Comparison of ENCODE assay signal across 13 cellular contexts in genomic region chr1:113255728-113256347, GRCh38.
DNase-seq lines count a peak whose midpoint lies in the region; ATAC-seq, FAIRE-seq and TF ChIP-seq lines count a peak whose summit lies in the region.
"Had no signal": no experiment of that assay in that cellular context is flagged by ENCODE, and none has a peak within 500 bp of the region (broad histone marks: within the 10 kb centered on the region; RNA-seq: fewer than 3 reads in every experiment).

No MANE protein-coding gene starts in this region.

- H4K20me1 ChIP-seq in HepG2 (ENCODE audit: insufficient read depth, low read length), result no peaks in the 10 kb centered on the region

- in situ Hi-C loops in HepG2 (cut with HindIII; ENCODE audit: extremely low pct_ligation_motif_present, low pct_unique_long_range_greater_than_20kb), result no loop called here

- intact Hi-C loops in HepG2 (cut with micrococcal nuclease; ENCODE audit: unreplicated experiment), result no loop called here
- intact Hi-C loops in stomach (cut with DNase I; ENCODE audit: low total_unique reads), result no loop called here

- no peaks in the 10 kb centered on the region for H3K9me3 Mint-ChIP-seq in WTC11
- H3K9me3 Mint-ChIP-seq: activated T-cell treated with anti-CD3 and anti-CD28 coated beads, Interleukin-2, amount 50 U/mL, for 24 hours; effector memory CD8-positive, alpha-beta T cell; naive B cell had no signal

- no peak for TF ChIP-seq RAD21 in HepG2 (CRISPR knock-in tag; IDR thresholded peaks at IDR 0.05)

- TF ChIP-seq CTCF in WTC11 (IDR thresholded peaks at IDR 0.05), result no peak
- TF ChIP-seq CTCF in HepG2 (CRISPR knock-in tag; IDR thresholded peaks at IDR 0.05), result no peak
- TF ChIP-seq CTCF in stomach (IDR thresholded peaks at IDR 0.05), result no peak

- peak overlapping the region; percentile 84 for H3K27ac Mint-ChIP-seq in WTC11
- H3K27ac Mint-ChIP-seq: activated T-cell treated with anti-CD3 and anti-CD28 coated beads, Interleukin-2, amount 50 U/mL, for 24 hours; effector memory CD8-positive, alpha-beta T cell; naive B cell had no signal

- no peak for FAIRE-seq in HepG2 (lab: Jason Lieb, UNC)

- WGBS in HepG2 (ENCODE audit: low lambda C conversion rate), result 65% methylated on average over 8 of the region's 8 CpGs
- 25 to 44% (median 32%) methylated on average over 8 of the region's 8 CpGs for WGBS in stomach, 5 donors

- TF ChIP-seq EP300 in HepG2 (IDR thresholded peaks at IDR 0.05; ENCODE audit: low read depth in 2 of 2, low read length in 2 of 2) (no peak), HepG2 (CRISPR knock-in tag; IDR thresholded peaks at IDR 0.05; ENCODE audit: borderline replicate concordance) (no peak), stomach (IDR thresholded peaks at IDR 0.05) (no peak)

- POLR2A ChIA-PET in WTC11 (lab: Charles Lee) (no interaction called here), HepG2 (lab: Yijun Ruan, JAX) (no interaction called here)

- H3K79me2 ChIP-seq in HepG2 (ENCODE audit: insufficient read depth, low read length), result no peaks in the 10 kb centered on the region

- H3K4me1 ChIP-seq in HepG2 (ENCODE audit: insufficient read depth, low read length) (peaks cover 14% of the 10 kb centered on the region), stomach (peaks cover 16 to 26% (median 19%) of the 10 kb centered on the region in 4 donors)

- H3K9ac ChIP-seq in HepG2 (ENCODE audit: insufficient read depth, low read depth, low read length), result no peak overlapping the region

- H3K4me2 ChIP-seq in HepG2 (ENCODE audit: low read depth, low read length), result no peak overlapping the region

- CTCF ChIA-PET in WTC11 (lab: Charles Lee), result interaction anchor here (1.0 to 1.9 kb wide), 4 partner anchors 10 to 115 kb away, joined by 4 to 10 read pairs (median 4); no protein-coding TSS in a partner anchor
- CTCF ChIA-PET in HepG2 (lab: Yijun Ruan, JAX; ENCODE audit: low intra/inter-chr PET ratio, low total read pairs), result no interaction called here

- H3K9me3 ChIP-seq in HepG2 (ENCODE audit: low read length) (no peaks in the 10 kb centered on the region), stomach (no peaks in the 10 kb centered on the region)

- H3K36me3 Mint-ChIP-seq in WTC11, result no peaks in the 10 kb centered on the region
- H3K36me3 Mint-ChIP-seq: naive B cell had no signal

- H3K27me3 Mint-ChIP-seq in WTC11 (ENCODE audit: low read depth), result no peaks in the 10 kb centered on the region

- H3K27ac ChIP-seq in HepG2 (ENCODE audit: extremely low read length, insufficient read depth, low read length) (no peak overlapping the region), stomach (peak overlapping the region; percentile 69 to 86 (median 81))

- H3K27me3 ChIP-seq in HepG2 (ENCODE audit: control insufficient read depth in 1 of 2, insufficient read depth in 2 of 2, low read length in 2 of 2) (peaks cover 0 to 3% of the 10 kb centered on the region in 2 experiments; a peak in 2 of 5 replicates), stomach (no peaks in the 10 kb centered on the region)

- H3K36me3 ChIP-seq in HepG2 (replicated peaks in 1 of 2; ENCODE audit: control insufficient read depth in 1 of 2, insufficient read depth in 2 of 2, low read length in 2 of 2), result no peaks in the 10 kb centered on the region
- H3K36me3 ChIP-seq in stomach, result no peaks in the 10 kb centered on the region

- ATAC-seq in WTC11, result peak; percentile 80
- no peak for ATAC-seq in HepG2
- ATAC-seq in HG03159 (IDR thresholded peaks at IDR 0.05; ENCODE audit: unreplicated experiment), result no peak
- ATAC-seq: effector memory CD8-positive, alpha-beta T cell; Right ventricle myocardium inferior had no signal

- BruUV-seq in HepG2 (replicated peaks; lab: Mats Ljungman, UMichigan), result no TSS peak

- TF ChIP-seq POLR2A in HepG2 (IDR thresholded peaks at IDR 0.05; ENCODE audit: insufficient read depth in 1 of 2, low read depth in 2 of 2, low read length in 2 of 2), result no peak
- TF ChIP-seq POLR2A in stomach (IDR thresholded peaks at IDR 0.05), result no peak

- DNase-seq in HPDE6-E6E7 (ENCODE audit: extremely low spot score), result peak; percentile 25
- no peak for DNase-seq in WTC11 (ENCODE audit: low spot score)
- no peak for DNase-seq in HepG2 (ENCODE audit: low spot score)
- DNase-seq in stomach, result peak; percentile 51
- DNase-seq in activated CD8-positive, alpha-beta memory T cell treated with anti-CD3 and anti-CD28 coated beads, Interleukin-2, amount 50 U/mL, for 48 hours, result no peak
- DNase-seq in DMS153 (lab: John Stamatoyannopoulos, UW), result no peak
- DNase-seq: activated T-cell treated with anti-CD3 and anti-CD28 coated beads, Interleukin-2, amount 50 U/mL, for 24 hours; anterior cingulate cortex; effector memory CD8-positive, alpha-beta T cell; glutamatergic neuron; naive B cell had no signal

- no peak overlapping the region for H2AFZ ChIP-seq in HepG2 (ENCODE audit: low read length)

- H3K4me3 ChIP-seq in HepG2 (replicated peaks in 1 of 3; ENCODE audit: insufficient read depth in 1 of 3, low read depth in 2 of 3, low read length in 3 of 3) (no peak overlapping the region), stomach (no peak overlapping the region)

- H3K4me1 Mint-ChIP-seq in WTC11, result peaks cover 51% of the 10 kb centered on the region
- H3K4me1 Mint-ChIP-seq: naive B cell had no signal

- peak overlapping the region; percentile 14; the same call in 1 of the 2 replicates for H3K4me3 Mint-ChIP-seq in WTC11
- H3K4me3 Mint-ChIP-seq: activated T-cell treated with anti-CD3 and anti-CD28 coated beads, Interleukin-2, amount 50 U/mL, for 24 hours; effector memory CD8-positive, alpha-beta T cell; naive B cell had no signal

TF ChIP-seq in WTC11, 78 proteins besides CTCF, POLR2A, EP300 and RAD21 (continues in another document):
- no peak for TF ChIP-seq ZNF281 (CRISPR knock-in tag; IDR thresholded peaks at IDR 0.05)
- TF ChIP-seq ERG (CRISPR knock-in tag; IDR thresholded peaks at IDR 0.05), result no peak
- TF ChIP-seq RELA (CRISPR knock-in tag; IDR thresholded peaks at IDR 0.05; ENCODE audit: borderline replicate concordance), result no peak

TF ChIP-seq in HepG2, 621 proteins besides CTCF, POLR2A, EP300 and RAD21:
- TF ChIP-seq BRCA1 (CRISPR knock-in tag; IDR thresholded peaks at IDR 0.05) (no peak), ISL2 (CRISPR knock-in tag; IDR thresholded peaks at IDR 0.05) (0 out of 2 replicates have a peak, but pooled peaks have one; percentile 10), ZBTB44 (CRISPR knock-in tag; IDR thresholded peaks at IDR 0.05) (no peak), ZNF292 (CRISPR knock-in tag; IDR thresholded peaks at IDR 0.05; ENCODE audit: borderline replicate concordance, low read depth) (peak; percentile 16; the same call in 1 of the 2 replicates), NFE2L1 (CRISPR knock-in tag; IDR thresholded peaks at IDR 0.05; ENCODE audit: borderline replicate concordance) (no peak), ZFP62 (CRISPR knock-in tag; IDR thresholded peaks at IDR 0.05) (no peak)
TF ChIP-seq in HepG2: peak in this region for 2.

Comparison
In these comparisons a context has a peak if more than half of its experiments do, and no peak if none do; other contexts are left out.
1. DNase-seq: peak in HPDE6-E6E7 (single experiment) and stomach (single experiment); none in WTC11 (single experiment), HepG2 (single experiment), activated CD8-positive, alpha-beta memory T cell treated with anti-CD3 and anti-CD28 coated beads, Interleukin-2, amount 50 U/mL, for 48 hours (single experiment) and DMS153 (single experiment).